17 cellular contexts compared by ENCODE assay signal in the genomic region with DNA sequence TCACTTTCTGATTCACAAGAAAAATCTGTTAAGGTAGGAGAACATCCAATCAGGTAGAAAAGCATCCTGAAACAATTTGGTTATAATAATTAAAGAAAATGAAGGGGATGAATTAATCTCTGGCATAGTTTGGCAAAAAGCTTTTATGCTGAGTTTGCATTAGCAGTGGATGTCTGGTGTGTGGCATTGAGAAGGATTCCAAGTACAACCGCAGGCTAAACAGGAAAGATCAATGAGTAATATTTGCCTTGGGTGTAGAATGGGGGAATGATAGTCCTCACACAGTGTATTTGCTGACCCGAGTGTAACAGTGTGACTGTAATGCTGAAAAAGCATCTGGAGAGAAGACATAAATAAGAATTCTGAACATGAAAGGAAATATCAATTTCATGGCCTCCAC.
DNase-seq lines count a peak whose midpoint lies in the region; ATAC-seq, FAIRE-seq and TF ChIP-seq lines count a peak whose summit lies in the region.
"Had no signal": no experiment of that assay in that cellular context is flagged by ENCODE, and none has a peak within 500 bp of the region (broad histone marks: within the 10 kb centered on the region; RNA-seq: fewer than 3 reads in every experiment).

No MANE protein-coding gene starts in this region.

- no peak overlapping the region for H2AFZ ChIP-seq in HepG2 (ENCODE audit: low read length)
- H2AFZ ChIP-seq: neural progenitor cell had no signal

- intact Hi-C loops in A673 (cut with micrococcal nuclease; ENCODE audit: unreplicated experiment) (no loop called here), HepG2 (cut with micrococcal nuclease; ENCODE audit: unreplicated experiment) (no loop called here), uterus (cut with DNase I; ENCODE audit: low total_unique reads) (no loop called here)

- H3K9me3 ChIP-seq in A673 (ENCODE audit: low read depth, low read length, poor library complexity, severe bottlenecking) (no peaks in the 10 kb centered on the region), HepG2 (ENCODE audit: low read length) (no peaks in the 10 kb centered on the region), uterus (no peaks in the 10 kb centered on the region)
- H3K9me3 ChIP-seq: Peyer's patch had no signal

- no peaks in the 10 kb centered on the region for H3K27me3 ChIP-seq in A673 (replicated peaks; ENCODE audit: insufficient read depth, low read depth, low read length, poor library complexity)
- H3K27me3 ChIP-seq in bronchial epithelial cell (ENCODE audit: control insufficient read depth, insufficient read depth, low read length) = no peaks in the 10 kb centered on the region
- H3K27me3 ChIP-seq in HepG2 (ENCODE audit: control insufficient read depth in 1 of 2, insufficient read depth in 2 of 2, low read length in 2 of 2) = no peaks in the 10 kb centered on the region
- H3K27me3 ChIP-seq in uterus = no peaks in the 10 kb centered on the region
- H3K27me3 ChIP-seq: neural progenitor cell, Peyer's patch had no signal

- no peaks in the 10 kb centered on the region for H3K9me3 Mint-ChIP-seq in activated T-helper 17 cell treated with anti-CD3 and anti-CD28 coated beads, Interleukin-2, amount 50 U/mL, for 72 hours
- H3K9me3 Mint-ChIP-seq: activated CD4-positive, alpha-beta T cell treated with anti-CD3 and anti-CD28 coated beads, Interleukin-2, amount 10 ng/mL, durations not matched to agents 7 days and 5 days had no signal

- no peak overlapping the region for H3K9ac ChIP-seq in HepG2 (ENCODE audit: insufficient read depth, low read depth, low read length)
- H3K9ac ChIP-seq: neural progenitor cell had no signal

- DNase-seq in A673 (ENCODE audit: low spot score) (peak; percentile 23), NCI-H2196 treated with DMSO at 0.1 percent for 48 hours (lab: John Stamatoyannopoulos, UW; ENCODE audit: unreplicated experiment) (peak; percentile 53), bronchial epithelial cell (ENCODE audit: low read depth) (peak; percentile 84), HepG2 (ENCODE audit: low spot score) (peak; percentile 61), NOMO-1 (lab: John Stamatoyannopoulos, UW; ENCODE audit: unreplicated experiment in 2 of 2) (no peak), uterus (no peak)
- DNase-seq in activated effector memory CD4-positive, alpha-beta T cell treated with anti-CD3 and anti-CD28 coated beads, Interleukin-2, amount 50 U/mL, for 16 hours = no peak
- DNase-seq: activated CD4-positive, alpha-beta T cell treated with anti-CD3 and anti-CD28 coated beads, Interleukin-2, amount 10 ng/mL, durations not matched to agents 7 days and 5 days; activated T-cell treated with anti-CD3 and anti-CD28 coated beads, Interleukin-2, amount 50 U/mL, for 72 hours; amygdala; effector CD4-positive, alpha-beta T cell; left ventricle myocardium superior; NCI-H1105; Peyer's patch; substantia nigra had no signal

- H3K36me3 Mint-ChIP-seq in activated T-helper 17 cell treated with anti-CD3 and anti-CD28 coated beads, Interleukin-2, amount 50 U/mL, for 72 hours (ENCODE audit: low read depth) = no peaks in the 10 kb centered on the region

- no peak overlapping the region for H3K27ac Mint-ChIP-seq in activated T-helper 17 cell treated with anti-CD3 and anti-CD28 coated beads, Interleukin-2, amount 50 U/mL, for 72 hours
- H3K27ac Mint-ChIP-seq: activated CD4-positive, alpha-beta T cell treated with anti-CD3 and anti-CD28 coated beads, Interleukin-2, amount 10 ng/mL, durations not matched to agents 7 days and 5 days; activated T-cell treated with anti-CD3 and anti-CD28 coated beads, Interleukin-2, amount 50 U/mL, for 72 hours; neural progenitor cell had no signal

- H3K27me3 Mint-ChIP-seq in activated T-helper 17 cell treated with anti-CD3 and anti-CD28 coated beads, Interleukin-2, amount 50 U/mL, for 72 hours = peaks cover 10% of the 10 kb centered on the region

- no peaks in the 10 kb centered on the region for H3K79me2 ChIP-seq in HepG2 (ENCODE audit: insufficient read depth, low read length)

- BruUV-seq in A673 (replicated peaks; lab: Mats Ljungman, UMichigan) = no TSS peak
- no TSS peak for BruUV-seq in HepG2 (replicated peaks; lab: Mats Ljungman, UMichigan)

- no peak overlapping the region for H3K4me3 Mint-ChIP-seq in activated T-helper 17 cell treated with anti-CD3 and anti-CD28 coated beads, Interleukin-2, amount 50 U/mL, for 72 hours
- H3K4me3 Mint-ChIP-seq: activated CD4-positive, alpha-beta T cell treated with anti-CD3 and anti-CD28 coated beads, Interleukin-2, amount 10 ng/mL, durations not matched to agents 7 days and 5 days; activated T-cell treated with anti-CD3 and anti-CD28 coated beads, Interleukin-2, amount 50 U/mL, for 72 hours; neural progenitor cell had no signal

- TF ChIP-seq CTCF in A673 (conservative IDR thresholded peaks at IDR 0.05; ENCODE audit: low read depth, low read length) = no peak
- TF ChIP-seq CTCF in bronchial epithelial cell (IDR thresholded peaks at IDR 0.05; ENCODE audit: insufficient read depth, low read length, severe bottlenecking) = no peak
- TF ChIP-seq CTCF in HepG2 (CRISPR knock-in tag; IDR thresholded peaks at IDR 0.05) = no peak
- no peak for TF ChIP-seq CTCF in uterus (IDR thresholded peaks at IDR 0.05)

- no peak overlapping the region for H3K4me3 ChIP-seq in A673 (ENCODE audit: low read depth, low read length, poor library complexity, severe bottlenecking)
- H3K4me3 ChIP-seq in bronchial epithelial cell (ENCODE audit: low read depth, low read length) = no peak overlapping the region
- no peak overlapping the region for H3K4me3 ChIP-seq in HepG2 (replicated peaks in 1 of 3; ENCODE audit: insufficient read depth in 1 of 3, low read depth in 2 of 3, low read length in 3 of 3)
- no peak overlapping the region for H3K4me3 ChIP-seq in uterus
- H3K4me3 ChIP-seq: neural progenitor cell, Peyer's patch had no signal

- H3K4me2 ChIP-seq in HepG2 (ENCODE audit: low read depth, low read length) = no peak overlapping the region
- H3K4me2 ChIP-seq: neural progenitor cell had no signal

- no peak for TF ChIP-seq RAD21 in HepG2 (CRISPR knock-in tag; IDR thresholded peaks at IDR 0.05)

- TF ChIP-seq POLR2A in HepG2 (IDR thresholded peaks at IDR 0.05; ENCODE audit: insufficient read depth in 1 of 2, low read depth in 2 of 2, low read length in 2 of 2) (no peak), uterus (IDR thresholded peaks at IDR 0.05) (no peak)

- H3K4me1 ChIP-seq in A673 (ENCODE audit: insufficient read depth, low read length, poor library complexity, severe bottlenecking) (peaks cover 21% of the 10 kb centered on the region), HepG2 (ENCODE audit: insufficient read depth, low read length) (peaks cover 11% of the 10 kb centered on the region), uterus (no peaks in the 10 kb centered on the region)
- H3K4me1 ChIP-seq: Peyer's patch had no signal

- H3K36me3 ChIP-seq in A673 (ENCODE audit: insufficient read depth, low read length, poor library complexity, severe bottlenecking) (no peaks in the 10 kb centered on the region), bronchial epithelial cell (ENCODE audit: control insufficient read depth, insufficient read depth, low read length) (no peaks in the 10 kb centered on the region), HepG2 (replicated peaks in 1 of 2; ENCODE audit: control insufficient read depth in 1 of 2, insufficient read depth in 2 of 2, low read length in 2 of 2) (no peaks in the 10 kb centered on the region), uterus (no peaks in the 10 kb centered on the region)
- H3K36me3 ChIP-seq: neural progenitor cell, Peyer's patch had no signal

- no peaks in the 10 kb centered on the region for H4K20me1 ChIP-seq in HepG2 (ENCODE audit: insufficient read depth, low read length)

- POLR2A ChIA-PET in A673 (lab: Charles Lee; ENCODE audit: low non-redundant PET) = no interaction called here
- POLR2A ChIA-PET in HepG2 (lab: Yijun Ruan, JAX) = no interaction called here

- ATAC-seq in HepG2 = peak; percentile 99
- ATAC-seq in activated T-helper 17 cell treated with anti-CD3 and anti-CD28 coated beads, Interleukin-2, amount 50 U/mL, for 72 hours (replicated peaks) = no peak
- ATAC-seq: activated T-cell treated with anti-CD3 and anti-CD28 coated beads, Interleukin-2, amount 50 U/mL, for 72 hours; left ventricle myocardium superior had no signal

- in situ Hi-C loops in HepG2 (cut with HindIII; ENCODE audit: extremely low pct_ligation_motif_present, low pct_unique_long_range_greater_than_20kb) = no loop called here

- CTCF ChIA-PET in A673 (lab: Charles Lee) (no interaction called here), HepG2 (lab: Yijun Ruan, JAX; ENCODE audit: low intra/inter-chr PET ratio, low total read pairs) (no interaction called here)

- TF ChIP-seq EP300 in HepG2 (IDR thresholded peaks at IDR 0.05; ENCODE audit: low read depth in 2 of 2, low read length in 2 of 2) = no peak
- TF ChIP-seq EP300 in HepG2 (CRISPR knock-in tag; IDR thresholded peaks at IDR 0.05; ENCODE audit: borderline replicate concordance) = no peak

- no peak for FAIRE-seq in bronchial epithelial cell (lab: Jason Lieb, UNC)
- peak; percentile 63 for FAIRE-seq in HepG2 (lab: Jason Lieb, UNC)

- no peak overlapping the region for H3K27ac ChIP-seq in A673 (ENCODE audit: low read depth, low read length, poor library complexity, severe bottlenecking)
- no peak overlapping the region for H3K27ac ChIP-seq in HepG2 (ENCODE audit: extremely low read length, insufficient read depth, low read length)
- no peak overlapping the region for H3K27ac ChIP-seq in uterus
- H3K27ac ChIP-seq: neural progenitor cell, Peyer's patch had no signal

- WGBS in HepG2 (ENCODE audit: low lambda C conversion rate) = 0% methylated on average over 2 of the region's 2 CpGs

- no peaks in the 10 kb centered on the region for H3K4me1 Mint-ChIP-seq in activated T-helper 17 cell treated with anti-CD3 and anti-CD28 coated beads, Interleukin-2, amount 50 U/mL, for 72 hours
- H3K4me1 Mint-ChIP-seq: activated CD4-positive, alpha-beta T cell treated with anti-CD3 and anti-CD28 coated beads, Interleukin-2, amount 10 ng/mL, durations not matched to agents 7 days and 5 days had no signal

TF ChIP-seq in HepG2, 621 proteins besides CTCF, POLR2A, EP300 and RAD21 (continues in another document):
- TF ChIP-seq ZNF678 (CRISPR knock-in tag; IDR thresholded peaks at IDR 0.05) = no peak
- no peak for TF ChIP-seq SETDB1 (CRISPR knock-in tag; IDR thresholded peaks at IDR 0.05; ENCODE audit: borderline replicate concordance)
- no peak for TF ChIP-seq MEIS1 (CRISPR knock-in tag; IDR thresholded peaks at IDR 0.05; ENCODE audit: borderline replicate concordance)
- no peak for TF ChIP-seq ZNF772 (CRISPR knock-in tag; IDR thresholded peaks at IDR 0.05)
- TF ChIP-seq ONECUT2 (CRISPR knock-in tag; IDR thresholded peaks at IDR 0.05) = peak; percentile 53; the same call in 1 of the 2 replicates

Comparison
In these comparisons a context has a peak if more than half of its experiments do, and no peak if none do; other contexts are left out.
1. DNase-seq: peak in A673 (single experiment), NCI-H2196 treated with DMSO at 0.1 percent for 48 hours (single experiment), bronchial epithelial cell (single experiment) and HepG2 (single experiment); none in NOMO-1 (0 of 2), activated effector memory CD4-positive, alpha-beta T cell treated with anti-CD3 and anti-CD28 coated beads, Interleukin-2, amount 50 U/mL, for 16 hours (single experiment) and uterus (0 of 2).